ENCODE assay signal across 26 cellular contexts in the genomic region with DNA sequence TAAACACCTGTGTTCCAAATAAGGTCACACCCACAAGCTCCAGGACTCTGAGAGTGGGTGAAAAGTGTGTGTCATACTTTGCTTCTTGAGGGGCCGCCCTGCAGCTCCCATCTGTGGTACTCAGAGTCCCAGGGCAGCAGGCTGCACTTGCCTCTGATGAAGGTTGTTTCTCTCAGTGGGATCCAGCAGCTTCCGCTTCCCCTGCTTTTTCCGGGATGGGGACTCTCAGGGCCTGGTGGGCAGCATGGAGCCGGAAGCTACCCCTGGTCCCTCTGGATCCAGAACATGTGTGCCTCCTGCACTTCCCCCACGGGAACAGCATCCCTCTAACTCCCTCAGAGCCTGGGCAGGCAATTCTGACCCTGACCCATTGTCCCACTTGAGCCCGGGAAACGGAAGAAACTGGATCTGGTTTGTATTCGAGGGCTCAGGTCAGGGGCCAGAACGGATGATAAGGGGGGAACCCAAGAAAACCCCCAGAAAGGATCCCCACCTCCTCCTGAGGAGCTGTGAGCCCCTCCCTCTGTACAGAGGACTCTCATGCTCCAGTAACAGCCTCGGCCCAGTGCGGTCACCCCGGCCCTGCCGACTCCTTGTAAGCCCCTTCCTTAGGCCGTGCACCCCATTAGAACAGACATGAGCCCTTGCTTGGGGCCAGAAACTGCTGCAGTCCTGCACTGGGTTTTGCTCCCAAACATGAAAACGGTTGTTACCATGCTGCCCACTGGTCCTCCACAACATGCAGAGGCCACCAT.
"Had no signal": no experiment of that assay in that cellular context is flagged by ENCODE, and none has a peak within 500 bp of the region (broad histone marks: within the 10 kb centered on the region; RNA-seq: fewer than 3 reads in every experiment).

No MANE protein-coding gene starts in this region.

- H3K36me3 Mint-ChIP-seq: natural killer cell, type B pancreatic cell had no signal

- H2AFZ ChIP-seq: hepatocyte, parathyroid adenoma had no signal

- H3K27ac Mint-ChIP-seq: dendritic cell treated with granulocyte-macrophage colony-stimulating factor and Interleukin-4, amounts not matched to agents 40 ng/mL and 50 ng/mL, for 4 days; endodermal cell; natural killer cell; progenitor cell of endocrine pancreas; type B pancreatic cell had no signal

- H3K27ac ChIP-seq: epithelial cell of prostate, gastrocnemius medialis, heart left ventricle, hepatocyte, left lung, lower lobe of right lung, parathyroid adenoma, skin epidermis, testis, tibial artery had no signal

- H3K79me2 ChIP-seq: hepatocyte, parathyroid adenoma had no signal

- H3K36me3 ChIP-seq: gastrocnemius medialis, heart left ventricle, left lung, lower lobe of right lung, tibial artery had no signal

- H3K4me2 ChIP-seq: hepatocyte had no signal

- H3K9me3 Mint-ChIP-seq: type B pancreatic cell had no signal

- H3K4me3 ChIP-seq: gastrocnemius medialis, heart left ventricle, hepatocyte, left lung, lower lobe of right lung, skin epidermis, testis, tibial artery had no signal

- FAIRE-seq: colon, kidney had no signal

- H3K4me1 Mint-ChIP-seq: endodermal cell; natural killer cell; stimulated activated naive CD8-positive, alpha-beta T cell treated with anti-CD3 and anti-CD28 coated beads, Interleukin-15, amount 100 ng/mL, for 72 hours had no signal

- H3K4me3 Mint-ChIP-seq: dendritic cell treated with granulocyte-macrophage colony-stimulating factor and Interleukin-4, amounts not matched to agents 40 ng/mL and 50 ng/mL, for 4 days; endodermal cell; natural killer cell; stimulated activated naive CD8-positive, alpha-beta T cell treated with anti-CD3 and anti-CD28 coated beads, Interleukin-15, amount 100 ng/mL, for 72 hours; type B pancreatic cell had no signal

- H3K9ac ChIP-seq: parathyroid adenoma had no signal

- H3K4me1 ChIP-seq: gastrocnemius medialis, heart left ventricle, left lung, lower lobe of right lung, parathyroid adenoma, testis, tibial artery had no signal

- H3K27me3 ChIP-seq: hepatocyte, testis had no signal

- H3K9me3 ChIP-seq: gastrocnemius medialis, lower lobe of right lung, testis had no signal

- H3K27me3 Mint-ChIP-seq: dendritic cell treated with granulocyte-macrophage colony-stimulating factor and Interleukin-4, amounts not matched to agents 40 ng/mL and 50 ng/mL, for 4 days had no signal

- DNase-seq: effector CD8-positive, alpha-beta T cell; endodermal cell; foreskin fibroblast; gastrocnemius medialis; heart left ventricle; kidney; left lung; lower lobe of right lung; natural killer cell; stimulated activated CD4-positive, alpha-beta T cell treated with anti-CD3 and anti-CD28 coated beads, Interleukin-12 subunit alpha, Interleukin-12 subunit beta, amount 100 ng/mL, for 4 hours; stimulated activated CD4-positive, alpha-beta T cell treated with anti-CD3 and anti-CD28 coated beads, Interleukin-1b, Interleukin-23, amount 100 ng/mL, for 48 hours; stimulated activated CD4-positive, alpha-beta T cell treated with anti-CD3 and anti-CD28 coated beads, Interleukin-4, amount 100 ng/mL, for 1 hour; stimulated activated CD8-positive, alpha-beta memory T cell treated with anti-CD3 and anti-CD28 coated beads, Interleukin-4, amount 100 ng/mL, for 48 hours; stimulated activated naive CD4-positive, alpha-beta T cell; stimulated activated naive CD8-positive, alpha-beta T cell treated with anti-CD3 and anti-CD28 coated beads, Interleukin-15, amount 100 ng/mL, for 72 hours; testis had no signal

- ATAC-seq: esophagus mucosa; gastrocnemius medialis; heart left ventricle; left lung; lower lobe of right lung; natural killer cell; stimulated activated naive CD8-positive, alpha-beta T cell treated with anti-CD3 and anti-CD28 coated beads, Interleukin-15, amount 100 ng/mL, for 72 hours had no signal
